ENCODE assay signal across 1 cellular context in the genomic region with DNA sequence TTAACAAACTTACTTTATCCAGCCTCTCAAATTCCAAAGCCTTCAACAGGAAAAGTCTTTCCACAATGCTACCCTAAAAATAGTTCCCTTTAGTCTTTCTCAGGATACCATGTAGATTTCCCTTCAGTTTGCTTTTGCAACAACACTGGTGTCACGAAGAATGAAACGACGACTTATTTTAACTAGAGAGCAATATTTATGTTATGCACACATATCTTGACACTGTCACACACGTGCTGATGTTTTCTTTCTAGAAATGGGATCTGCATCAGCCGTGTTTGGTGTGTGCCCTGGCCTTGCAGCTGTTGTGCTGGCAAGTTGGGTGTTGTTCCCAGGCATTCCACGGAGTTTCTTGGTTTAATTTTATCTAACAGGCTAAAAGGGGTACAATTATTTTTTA.
TF ChIP-seq lines count a peak whose summit lies in the region.

No MANE protein-coding gene starts in this region.

TF ChIP-seq in GM23338, 12 proteins besides CTCF, POLR2A, EP300 and RAD21 (continued from another document):
- TF ChIP-seq, protein P1, sequence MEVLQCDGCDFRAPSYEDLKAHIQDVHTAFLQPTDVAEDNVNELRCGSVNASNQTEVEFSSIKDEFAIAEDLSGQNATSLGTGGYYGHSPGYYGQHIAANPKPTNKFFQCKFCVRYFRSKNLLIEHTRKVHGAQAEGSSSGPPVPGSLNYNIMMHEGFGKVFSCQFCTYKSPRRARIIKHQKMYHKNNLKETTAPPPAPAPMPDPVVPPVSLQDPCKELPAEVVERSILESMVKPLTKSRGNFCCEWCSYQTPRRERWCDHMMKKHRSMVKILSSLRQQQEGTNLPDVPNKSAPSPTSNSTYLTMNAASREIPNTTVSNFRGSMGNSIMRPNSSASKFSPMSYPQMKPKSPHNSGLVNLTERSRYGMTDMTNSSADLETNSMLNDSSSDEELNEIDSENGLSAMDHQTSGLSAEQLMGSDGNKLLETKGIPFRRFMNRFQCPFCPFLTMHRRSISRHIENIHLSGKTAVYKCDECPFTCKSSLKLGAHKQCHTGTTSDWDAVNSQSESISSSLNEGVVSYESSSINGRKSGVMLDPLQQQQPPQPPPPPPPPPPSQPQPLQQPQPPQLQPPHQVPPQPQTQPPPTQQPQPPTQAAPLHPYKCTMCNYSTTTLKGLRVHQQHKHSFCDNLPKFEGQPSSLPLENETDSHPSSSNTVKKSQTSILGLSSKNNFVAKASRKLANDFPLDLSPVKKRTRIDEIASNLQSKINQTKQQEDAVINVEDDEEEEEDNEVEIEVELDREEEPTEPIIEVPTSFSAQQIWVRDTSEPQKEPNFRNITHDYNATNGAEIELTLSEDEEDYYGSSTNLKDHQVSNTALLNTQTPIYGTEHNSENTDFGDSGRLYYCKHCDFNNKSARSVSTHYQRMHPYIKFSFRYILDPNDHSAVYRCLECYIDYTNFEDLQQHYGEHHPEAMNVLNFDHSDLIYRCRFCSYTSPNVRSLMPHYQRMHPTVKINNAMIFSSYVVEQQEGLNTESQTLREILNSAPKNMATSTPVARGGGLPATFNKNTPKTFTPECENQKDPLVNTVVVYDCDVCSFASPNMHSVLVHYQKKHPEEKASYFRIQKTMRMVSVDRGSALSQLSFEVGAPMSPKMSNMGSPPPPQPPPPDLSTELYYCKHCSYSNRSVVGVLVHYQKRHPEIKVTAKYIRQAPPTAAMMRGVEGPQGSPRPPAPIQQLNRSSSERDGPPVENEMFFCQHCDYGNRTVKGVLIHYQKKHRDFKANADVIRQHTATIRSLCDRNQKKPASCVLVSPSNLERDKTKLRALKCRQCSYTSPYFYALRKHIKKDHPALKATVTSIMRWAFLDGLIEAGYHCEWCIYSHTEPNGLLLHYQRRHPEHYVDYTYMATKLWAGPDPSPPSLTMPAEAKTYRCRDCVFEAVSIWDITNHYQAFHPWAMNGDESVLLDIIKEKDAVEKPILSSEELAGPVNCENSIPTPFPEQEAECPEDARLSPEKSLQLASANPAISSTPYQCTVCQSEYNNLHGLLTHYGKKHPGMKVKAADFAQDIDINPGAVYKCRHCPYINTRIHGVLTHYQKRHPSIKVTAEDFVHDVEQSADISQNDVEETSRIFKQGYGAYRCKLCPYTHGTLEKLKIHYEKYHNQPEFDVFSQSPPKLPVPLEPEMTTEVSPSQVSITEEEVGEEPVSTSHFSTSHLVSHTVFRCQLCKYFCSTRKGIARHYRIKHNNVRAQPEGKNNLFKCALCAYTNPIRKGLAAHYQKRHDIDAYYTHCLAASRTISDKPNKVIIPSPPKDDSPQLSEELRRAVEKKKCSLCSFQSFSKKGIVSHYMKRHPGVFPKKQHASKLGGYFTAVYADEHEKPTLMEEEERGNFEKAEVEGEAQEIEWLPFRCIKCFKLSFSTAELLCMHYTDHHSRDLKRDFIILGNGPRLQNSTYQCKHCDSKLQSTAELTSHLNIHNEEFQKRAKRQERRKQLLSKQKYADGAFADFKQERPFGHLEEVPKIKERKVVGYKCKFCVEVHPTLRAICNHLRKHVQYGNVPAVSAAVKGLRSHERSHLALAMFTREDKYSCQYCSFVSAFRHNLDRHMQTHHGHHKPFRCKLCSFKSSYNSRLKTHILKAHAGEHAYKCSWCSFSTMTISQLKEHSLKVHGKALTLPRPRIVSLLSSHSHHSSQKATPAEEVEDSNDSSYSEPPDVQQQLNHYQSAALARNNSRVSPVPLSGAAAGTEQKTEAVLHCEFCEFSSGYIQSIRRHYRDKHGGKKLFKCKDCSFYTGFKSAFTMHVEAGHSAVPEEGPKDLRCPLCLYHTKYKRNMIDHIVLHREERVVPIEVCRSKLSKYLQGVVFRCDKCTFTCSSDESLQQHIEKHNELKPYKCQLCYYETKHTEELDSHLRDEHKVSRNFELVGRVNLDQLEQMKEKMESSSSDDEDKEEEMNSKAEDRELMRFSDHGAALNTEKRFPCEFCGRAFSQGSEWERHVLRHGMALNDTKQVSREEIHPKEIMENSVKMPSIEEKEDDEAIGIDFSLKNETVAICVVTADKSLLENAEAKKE (CRISPR knock-in tag; IDR thresholded peaks at IDR 0.05): no peak
- no peak for TF ChIP-seq STAT1 (IDR thresholded peaks at IDR 0.05; ENCODE audit: unreplicated experiment)
